In genomic region chr7:74544706-74545469, GRCh38 we compare ENCODE assay signal across 8 cellular contexts.
DNase-seq lines count a peak whose midpoint lies in the region; ATAC-seq, FAIRE-seq and TF ChIP-seq lines count a peak whose summit lies in the region.

No MANE protein-coding gene starts in this region.

- H3K27ac Mint-ChIP-seq in neural progenitor cell = no peak overlapping the region

- H3K79me2 ChIP-seq in neural progenitor cell (ENCODE audit: low read depth) = no peaks in the 10 kb centered on the region

- peak; percentile 29 for DNase-seq in COR-L47 (lab: John Stamatoyannopoulos, UW)
- peak; percentile 16 for DNase-seq in HFF-Myc (ENCODE audit: extremely low read depth, low read depth)
- DNase-seq in RCC 7860 (ENCODE audit: low spot score) = peak; percentile 78
- peak; percentile 55 for DNase-seq in ecto neural progenitor cell (ENCODE audit: low spot score)
- DNase-seq in neural progenitor cell (ENCODE audit: low spot score) = peak; percentile 82
- no peak for DNase-seq in hippocampal formation (lab: John Stamatoyannopoulos, UW)
- no peak for DNase-seq in NCI-H524 treated with DMSO at 0.1 percent for 48 hours (lab: John Stamatoyannopoulos, UW)

- H3K4me3 Mint-ChIP-seq in neural progenitor cell = no peak overlapping the region

- peaks cover 9% of the 10 kb centered on the region for H3K4me1 ChIP-seq in neural progenitor cell

- no peak for ATAC-seq in HG03280 (IDR thresholded peaks at IDR 0.05; ENCODE audit: unreplicated experiment)

- H3K4me1 Mint-ChIP-seq in neural progenitor cell = no peaks in the 10 kb centered on the region

- H3K27me3 ChIP-seq in neural progenitor cell = no peaks in the 10 kb centered on the region

- H3K36me3 Mint-ChIP-seq in neural progenitor cell = peaks cover 34% of the 10 kb centered on the region

- no peak overlapping the region for H2AFZ ChIP-seq in neural progenitor cell (replicated peaks)

- FAIRE-seq in RCC 7860 (lab: Jason Lieb, UNC) = peak; percentile 75

- H3K27me3 Mint-ChIP-seq in neural progenitor cell (ENCODE audit: insufficient read depth, low read depth) = peaks cover 17% of the 10 kb centered on the region

- no peak overlapping the region for H3K4me3 ChIP-seq in HFF-Myc (replicated peaks; ENCODE audit: low read depth, low read length)
- no peak overlapping the region for H3K4me3 ChIP-seq in neural progenitor cell

- H3K9ac ChIP-seq in neural progenitor cell = no peak overlapping the region

- peaks cover 7% of the 10 kb centered on the region for H3K36me3 ChIP-seq in neural progenitor cell

- H3K9me3 Mint-ChIP-seq in neural progenitor cell = peaks cover 2% of the 10 kb centered on the region

- H4K20me1 ChIP-seq in neural progenitor cell (ENCODE audit: low read depth) = no peaks in the 10 kb centered on the region

- H3F3A ChIP-seq in neural progenitor cell (ENCODE audit: low read depth) = peaks cover 31% of the 10 kb centered on the region

- peak overlapping the region; percentile 92 for H3K27ac ChIP-seq in neural progenitor cell

- TF ChIP-seq CTCF in HFF-Myc (IDR thresholded peaks at IDR 0.05; ENCODE audit: low read depth, low read length, missing control alignments) = peak; percentile 74
- peak; percentile 67 for TF ChIP-seq CTCF in neural progenitor cell (IDR thresholded peaks at IDR 0.05)

- H3K4me2 ChIP-seq in neural progenitor cell = no peak overlapping the region

- H3K9me3 ChIP-seq in neural progenitor cell (ENCODE audit: low read depth) = no peaks in the 10 kb centered on the region

Comparison
In these comparisons a context has a peak if more than half of its experiments do, and no peak if none do; other contexts are left out.
1. DNase-seq: peak in COR-L47 (single experiment), HFF-Myc (single experiment), RCC 7860 (single experiment), ecto neural progenitor cell (single experiment) and neural progenitor cell (single experiment); none in hippocampal formation (0 of 2) and NCI-H524 treated with DMSO at 0.1 percent for 48 hours (single experiment).